In the genomic region with DNA sequence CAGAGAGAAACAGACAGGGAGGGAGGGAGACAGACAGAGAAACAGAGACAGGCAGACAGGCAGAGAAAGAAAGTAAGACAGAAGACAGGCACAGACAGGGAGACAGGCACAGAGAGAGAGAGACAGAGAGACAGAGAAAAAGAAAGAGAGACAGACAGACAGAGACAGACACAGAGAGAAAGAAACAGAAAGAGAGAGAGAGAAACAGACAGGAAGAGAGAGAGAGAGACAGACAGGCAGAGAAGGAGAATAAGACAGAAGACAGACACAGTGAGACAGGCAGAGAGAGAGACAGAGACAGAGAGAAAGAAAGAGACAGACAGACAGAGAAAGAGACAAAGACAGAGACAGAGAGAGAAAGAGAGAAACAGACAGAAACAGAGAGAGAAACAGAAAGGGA, we compare ENCODE assay signal across 30 cellular contexts.
"Had no signal": no experiment of that assay in that cellular context is flagged by ENCODE, and none has a peak within 500 bp of the region (broad histone marks: within the 10 kb centered on the region; RNA-seq: fewer than 3 reads in every experiment).

No MANE protein-coding gene starts in this region.

- H3K79me2 ChIP-seq: hepatocyte had no signal

- H3K27me3 ChIP-seq: hepatocyte, neural progenitor cell, right lobe of liver, uterus had no signal

- H3K4me2 ChIP-seq: hepatocyte, neural progenitor cell had no signal

- H3K4me1 ChIP-seq: gastrocnemius medialis, neural progenitor cell, right lobe of liver, uterus had no signal

- ATAC-seq: activated CD8-positive, alpha-beta T cell treated with anti-CD3 and anti-CD28 coated beads for 36 hours; activated T-cell treated with anti-CD3 and anti-CD28 coated beads, Interleukin-2, amount 50 U/mL, for 4 hours; activated T-helper 17 cell treated with anti-CD3 and anti-CD28 coated beads, Interleukin-2, amount 50 U/mL, for 72 hours; gastrocnemius medialis; left colon; naive thymus-derived CD8-positive, alpha-beta T cell; T-helper 17 cell had no signal

- H3K9me3 ChIP-seq: esophagus squamous epithelium, gastrocnemius medialis, right lobe of liver, thoracic aorta, uterus had no signal

- DNase-seq: activated CD4-positive, alpha-beta T cell treated with anti-CD3 and anti-CD28 coated beads, Interleukin-2, amount 10 ng/mL, durations not matched to agents 7 days and 5 days; activated CD4-positive, CD25-positive, alpha-beta regulatory T cell treated with anti-CD3 and anti-CD28 coated beads, Interleukin-2, amount 50 U/mL, for 72 hours; activated CD8-positive, alpha-beta T cell treated with anti-CD3 and anti-CD28 coated beads for 36 hours; activated gamma-delta T cell treated with Interleukin-2 at 50 U/mL for 16 hours; activated naive CD4-positive, alpha-beta T cell treated with anti-CD3 and anti-CD28 coated beads, Interleukin-2, amount 50 U/mL, for 16 hours; activated T-cell treated with anti-CD3 and anti-CD28 coated beads, Interleukin-2, amount 50 U/mL, for 4 hours; amygdala; dermis blood vessel endothelial cell; effector CD4-positive, alpha-beta T cell; esophagus squamous epithelium; gastrocnemius medialis; immature natural killer cell; kidney; left colon; midbrain; naive thymus-derived CD8-positive, alpha-beta T cell; occipital lobe; posterior cingulate gyrus; right lobe of liver; stimulated activated CD4-positive, alpha-beta T cell treated with anti-CD3 and anti-CD28 coated beads, Interleukin-12 subunit alpha, Interleukin-12 subunit beta, amount 100 ng/mL, for 4 hours; stimulated activated CD4-positive, alpha-beta T cell treated with anti-CD3 and anti-CD28 coated beads, Interleukin-4, amount 100 ng/mL, for 1 hour; T-helper 17 cell; T1000; trophoblast cell; uterus had no signal

- H3K4me3 ChIP-seq: esophagus squamous epithelium, gastrocnemius medialis, hepatocyte, neural progenitor cell, right lobe of liver, skin epidermis, thoracic aorta, uterus had no signal

- H3K27ac ChIP-seq: esophagus squamous epithelium, gastrocnemius medialis, hepatocyte, neural progenitor cell, right lobe of liver, skin epidermis, thoracic aorta, uterus had no signal

- H3K36me3 ChIP-seq: esophagus squamous epithelium, gastrocnemius medialis, neural progenitor cell, right lobe of liver, thoracic aorta, uterus had no signal

- H2AFZ ChIP-seq: hepatocyte, neural progenitor cell had no signal

- H3K9ac ChIP-seq: neural progenitor cell had no signal
